26 cellular contexts compared by ENCODE assay signal in the genomic region with DNA sequence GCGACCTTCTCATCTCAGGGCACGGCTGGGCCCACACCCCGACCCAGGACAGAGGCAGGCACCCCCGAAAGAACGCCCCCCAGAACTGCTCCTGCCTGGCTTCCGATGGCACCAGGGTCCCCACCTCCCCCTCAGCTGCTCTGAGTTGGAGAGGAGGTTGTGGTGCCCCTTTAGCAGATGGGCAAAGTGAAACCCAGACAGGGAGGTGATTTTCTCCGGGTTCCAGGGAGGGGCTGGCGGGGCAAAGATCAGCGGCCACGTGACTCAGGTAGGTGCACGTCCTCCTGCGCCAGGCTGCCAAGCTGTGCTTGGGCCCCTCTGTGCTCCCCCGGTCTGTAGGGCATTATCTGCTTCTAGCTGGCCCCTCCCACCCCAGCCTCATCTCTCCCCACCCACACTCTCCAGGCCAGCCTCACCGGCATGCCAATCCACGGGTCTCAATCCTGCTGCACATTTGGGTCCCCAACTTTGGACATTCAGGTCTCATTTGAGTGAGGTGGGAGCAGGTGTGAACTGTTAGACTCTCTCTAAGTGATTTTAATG.
DNase-seq lines count a peak whose midpoint lies in the region; ATAC-seq, FAIRE-seq and TF ChIP-seq lines count a peak whose summit lies in the region.
"Had no signal": no experiment of that assay in that cellular context is flagged by ENCODE, and none has a peak within 500 bp of the region (broad histone marks: within the 10 kb centered on the region; RNA-seq: fewer than 3 reads in every experiment).

No MANE protein-coding gene starts in this region.

- CTCF ChIA-PET in HepG2 (lab: Yijun Ruan, JAX; ENCODE audit: low intra/inter-chr PET ratio, low total read pairs) = no interaction called here

- H4K20me1 ChIP-seq in HepG2 (ENCODE audit: insufficient read depth, low read length) = no peaks in the 10 kb centered on the region
- no peaks in the 10 kb centered on the region for H4K20me1 ChIP-seq in osteoblast (ENCODE audit: insufficient read depth, low read length)
- H4K20me1 ChIP-seq: BLaER1 had no signal

- intact Hi-C loops in HepG2 (cut with micrococcal nuclease; ENCODE audit: unreplicated experiment) = no loop called here
- intact Hi-C loops in right lobe of liver (cut with DNase I) = no loop called here
- intact Hi-C loops in kidney (cut with DNase I) = no loop called here

- H3K27ac ChIP-seq in HepG2 (ENCODE audit: extremely low read length, insufficient read depth, low read length) (no peak overlapping the region), right lobe of liver (no peak overlapping the region), kidney (ENCODE audit: low read depth in 2 of 2, low read length in 2 of 2) (no peak overlapping the region), osteoblast (ENCODE audit: low read depth, low read length) (no peak overlapping the region)
- H3K27ac ChIP-seq: BLaER1 had no signal

- no peak overlapping the region for H3K9ac ChIP-seq in HepG2 (ENCODE audit: insufficient read depth, low read depth, low read length)
- no peak overlapping the region for H3K9ac ChIP-seq in kidney (ENCODE audit: low read length in 2 of 2)
- H3K9ac ChIP-seq: BLaER1 had no signal

- peaks cover 9 to 65% of the 10 kb centered on the region in 2 experiments; a peak in 4 of 5 replicates for H3K27me3 ChIP-seq in HepG2 (ENCODE audit: control insufficient read depth in 1 of 2, insufficient read depth in 2 of 2, low read length in 2 of 2)
- no peaks in the 10 kb centered on the region for H3K27me3 ChIP-seq in right lobe of liver
- H3K27me3 ChIP-seq in osteoblast (ENCODE audit: insufficient read depth, low read length) = peaks cover 62% of the 10 kb centered on the region
- H3K27me3 ChIP-seq: BE2C, BLaER1 had no signal

- H3K4me1 ChIP-seq in HepG2 (ENCODE audit: insufficient read depth, low read length) = no peaks in the 10 kb centered on the region
- no peaks in the 10 kb centered on the region for H3K4me1 ChIP-seq in right lobe of liver
- no peaks in the 10 kb centered on the region for H3K4me1 ChIP-seq in kidney (ENCODE audit: control insufficient read depth in 1 of 2, insufficient read depth in 1 of 2, low read depth in 1 of 2, low read length in 2 of 2)
- no peaks in the 10 kb centered on the region for H3K4me1 ChIP-seq in osteoblast (ENCODE audit: insufficient read depth, low read length)
- H3K4me1 ChIP-seq: BE2C, BLaER1 had no signal

- in situ Hi-C loops in HepG2 (cut with HindIII; ENCODE audit: extremely low pct_ligation_motif_present, low pct_unique_long_range_greater_than_20kb) = no loop called here

- H3K36me3 ChIP-seq in HepG2 (replicated peaks in 1 of 2; ENCODE audit: control insufficient read depth in 1 of 2, insufficient read depth in 2 of 2, low read length in 2 of 2) (no peaks in the 10 kb centered on the region), right lobe of liver (no peaks in the 10 kb centered on the region), kidney (ENCODE audit: control insufficient read depth in 1 of 2, insufficient read depth in 2 of 2, low read length in 2 of 2) (no peaks in the 10 kb centered on the region), osteoblast (ENCODE audit: insufficient read depth, low read length) (no peaks in the 10 kb centered on the region)
- H3K36me3 ChIP-seq: BE2C had no signal

- no peak overlapping the region for H3K4me3 ChIP-seq in HepG2 (replicated peaks in 1 of 3; ENCODE audit: insufficient read depth in 1 of 3, low read depth in 2 of 3, low read length in 3 of 3)
- no peak overlapping the region for H3K4me3 ChIP-seq in right lobe of liver
- H3K4me3 ChIP-seq in kidney (ENCODE audit: low read length in 2 of 2) = no peak overlapping the region
- no peak overlapping the region for H3K4me3 ChIP-seq in osteoblast (ENCODE audit: insufficient read depth, low read length)
- H3K4me3 ChIP-seq: BLaER1, GM12878 had no signal

- POLR2A ChIA-PET in HepG2 (lab: Yijun Ruan, JAX) = no interaction called here

- no peaks in the 10 kb centered on the region for H3K79me2 ChIP-seq in HepG2 (ENCODE audit: insufficient read depth, low read length)
- no peaks in the 10 kb centered on the region for H3K79me2 ChIP-seq in osteoblast (ENCODE audit: insufficient read depth, low read length)

- H3K9me3 ChIP-seq in HepG2 (ENCODE audit: low read length) = no peaks in the 10 kb centered on the region
- no peaks in the 10 kb centered on the region for H3K9me3 ChIP-seq in right lobe of liver
- no peaks in the 10 kb centered on the region for H3K9me3 ChIP-seq in kidney (ENCODE audit: control insufficient read depth in 1 of 2, low read length in 2 of 2)
- H3K9me3 ChIP-seq in osteoblast (ENCODE audit: low read depth, low read length) = no peaks in the 10 kb centered on the region
- H3K9me3 ChIP-seq: BE2C had no signal

- TF ChIP-seq EP300 in HepG2 (IDR thresholded peaks at IDR 0.05; ENCODE audit: low read depth in 2 of 2, low read length in 2 of 2) (no peak), HepG2 (CRISPR knock-in tag; IDR thresholded peaks at IDR 0.05; ENCODE audit: borderline replicate concordance) (no peak)

- H2AFZ ChIP-seq in HepG2 (ENCODE audit: low read length) = no peak overlapping the region
- no peak overlapping the region for H2AFZ ChIP-seq in osteoblast (ENCODE audit: low read length)

- TF ChIP-seq POLR2A in HepG2 (IDR thresholded peaks at IDR 0.05; ENCODE audit: insufficient read depth in 1 of 2, low read depth in 2 of 2, low read length in 2 of 2) (no peak), right lobe of liver (IDR thresholded peaks at IDR 0.05) (no peak)

- 0% methylated on average over 3 of the region's 15 CpGs for WGBS in HepG2 (ENCODE audit: low lambda C conversion rate)
- WGBS in right lobe of liver (ENCODE audit: insufficient coverage, low coverage, low lambda C conversion rate, missing lambda C conversion rate) = 72% methylated on average over 8 of the region's 15 CpGs

- TF ChIP-seq RAD21 in HepG2 (CRISPR knock-in tag; IDR thresholded peaks at IDR 0.05) = no peak

- BruUV-seq in HepG2 (replicated peaks; lab: Mats Ljungman, UMichigan) = no TSS peak

- TF ChIP-seq CTCF in HepG2 (CRISPR knock-in tag; IDR thresholded peaks at IDR 0.05) (no peak), right lobe of liver (IDR thresholded peaks at IDR 0.05) (no peak), kidney (IDR thresholded peaks at IDR 0.05; ENCODE audit: borderline replicate concordance, extremely low read depth, insufficient read depth) (no peak), osteoblast (IDR thresholded peaks at IDR 0.05; ENCODE audit: extremely low read depth, low read depth, low read length) (no peak)

- ATAC-seq in HepG2 = no peak
- no peak for ATAC-seq in right lobe of liver
- ATAC-seq in GM21381 (IDR thresholded peaks at IDR 0.05; ENCODE audit: unreplicated experiment) = no peak
- ATAC-seq: GM12878 had no signal

- H3K4me2 ChIP-seq in HepG2 (ENCODE audit: low read depth, low read length) (no peak overlapping the region), osteoblast (ENCODE audit: insufficient read depth, low read length) (no peak overlapping the region)
- H3K4me2 ChIP-seq: BLaER1 had no signal

- no peak for FAIRE-seq in HepG2 (lab: Jason Lieb, UNC)
- no peak for FAIRE-seq in kidney (lab: Jason Lieb, UNC)
- FAIRE-seq: A204.1, GM12878, GM12892, GM18507 had no signal

- DNase-seq in HepG2 (ENCODE audit: low spot score) = no peak
- no peak for DNase-seq in right lobe of liver
- peak; percentile 35 for DNase-seq in kidney
- DNase-seq in osteoblast (ENCODE audit: insufficient read length, low spot score, missing footprints) = peak; percentile 64
- no peak for DNase-seq in epidermal melanocyte (ENCODE audit: insufficient read length, low spot score)
- no peak for DNase-seq in stimulated activated CD4-positive, alpha-beta T cell treated with anti-CD3 and anti-CD28 coated beads, Interleukin-4, amount 100 ng/mL, for 24 hours
- DNase-seq: 8988T; ACHN; BE2C; C1 segment of cervical spinal cord; CD4-positive, alpha-beta memory T cell; CD4-positive, CD25-positive, alpha-beta regulatory T cell; COR-L47; DMS 273 treated with DMSO at 0.1 percent for 48 hours; DMS153; DMS53; DMS79; DND-41; EL; GDM1 had no signal

TF ChIP-seq in HepG2, 621 proteins besides CTCF, POLR2A, EP300 and RAD21:
- TF ChIP-seq ZNF562 (CRISPR knock-in tag; IDR thresholded peaks at IDR 0.05; ENCODE audit: borderline replicate concordance) (no peak), MAX (IDR thresholded peaks at IDR 0.05) (no peak), ZNF629 (CRISPR knock-in tag; conservative IDR thresholded peaks at IDR 0.05) (peak; percentile 69; the same call in 1 of the 2 replicates), ZNF296 (CRISPR knock-in tag; conservative IDR thresholded peaks at IDR 0.05) (no peak), KLF6 (CRISPR knock-in tag; IDR thresholded peaks at IDR 0.05) (no peak)
TF ChIP-seq in HepG2: peak in this region for 1.

Comparison
In these comparisons a context has a peak if more than half of its experiments do, and no peak if none do; other contexts are left out.
1. DNase-seq: peak in kidney (single experiment) and osteoblast (single experiment); none in HepG2 (single experiment), right lobe of liver (0 of 3), epidermal melanocyte (single experiment) and stimulated activated CD4-positive, alpha-beta T cell treated with anti-CD3 and anti-CD28 coated beads, Interleukin-4, amount 100 ng/mL, for 24 hours (single experiment).